In genomic region chr2:219521066-219521880, GRCh38 we compare ENCODE assay signal across 8 cellular contexts. TPM values are rescaled to one million over a fixed set of nuclear protein-coding genes. Genes with fewer than 3 reads are reported as not detected.
DNase-seq lines count a peak whose midpoint lies in the region; ATAC-seq and TF ChIP-seq lines count a peak whose summit lies in the region.

No MANE protein-coding gene starts in this region.

- no peaks in the 10 kb centered on the region for H3K36me3 Mint-ChIP-seq in activated CD4-positive, alpha-beta T cell treated with anti-CD3 and anti-CD28 coated beads, Interleukin-2, amount 10 ng/mL, durations not matched to agents 7 days and 5 days (ENCODE audit: low read depth)

- ATAC-seq in HG03159 (IDR thresholded peaks at IDR 0.05; ENCODE audit: unreplicated experiment): no peak

- no peaks in the 10 kb centered on the region for H3K27me3 ChIP-seq in WERI-Rb-1 (ENCODE audit: insufficient read depth, low read depth, severe bottlenecking)
- H3K27me3 ChIP-seq in hepatocyte: peaks cover 60% of the 10 kb centered on the region
- peaks cover 0 to 76% of the 10 kb centered on the region in 2 donors for H3K27me3 ChIP-seq in tibial nerve

- DNase-seq in Daoy (ENCODE audit: low read depth) (peak; percentile 59), WERI-Rb-1 (peak; percentile 98), hepatocyte (ENCODE audit: low spot score) (peak; percentile 76), tibial nerve (ENCODE audit: low spot score in 2 of 2) (no peak)
- DNase-seq in central memory CD4-positive, alpha-beta T cell: no peak
- no peak for DNase-seq in activated CD4-positive, alpha-beta T cell treated with anti-CD3 and anti-CD28 coated beads, Interleukin-2, amount 10 ng/mL, durations not matched to agents 7 days and 5 days

- H3K4me2 ChIP-seq in hepatocyte: peak overlapping the region; percentile 13

- TF ChIP-seq CTCF in WERI-Rb-1 (IDR thresholded peaks at IDR 0.05; ENCODE audit: low read depth, low read length): peak; percentile 81
- TF ChIP-seq CTCF in hepatocyte (IDR thresholded peaks at IDR 0.05; ENCODE audit: poor library complexity): peak; percentile 74
- TF ChIP-seq CTCF in tibial nerve (IDR thresholded peaks at IDR 0.05): peak; percentile 5 to 46 (median 28)

- H4K20me1 ChIP-seq in hepatocyte (ENCODE audit: insufficient read depth, poor library complexity, severe bottlenecking): no peaks in the 10 kb centered on the region

- TF ChIP-seq EP300 in Ishikawa (IDR thresholded peaks at IDR 0.05; ENCODE audit: borderline replicate concordance) (no peak), tibial nerve (IDR thresholded peaks at IDR 0.05) (no peak)

- WGBS in hepatocyte (ENCODE audit: low lambda C conversion rate, missing lambda C conversion rate): 11% methylated on average over 11 of the region's 14 CpGs
- WGBS in tibial nerve, 2 donors: 22 to 25% methylated on average over 14 of the region's 14 CpGs

- peaks cover 76% of the 10 kb centered on the region for H3K27me3 Mint-ChIP-seq in activated CD4-positive, alpha-beta T cell treated with anti-CD3 and anti-CD28 coated beads, Interleukin-2, amount 10 ng/mL, durations not matched to agents 7 days and 5 days

- no peaks in the 10 kb centered on the region for H3K9me2 ChIP-seq in hepatocyte (replicated peaks; ENCODE audit: insufficient read depth)

- CTCF ChIA-PET in activated CD4-positive, alpha-beta T cell treated with anti-CD3 and anti-CD28 coated beads, Interleukin-2, amount 10 ng/mL, durations not matched to agents 7 days and 5 days (lab: Charles Lee): interaction anchor here (1.0 to 2.3 kb wide), 4 partner anchors 9 to 26 kb away, joined by 3 to 8 read pairs (median 6); a partner anchor contains a TSS

- no peaks in the 10 kb centered on the region for H3K9me3 Mint-ChIP-seq in activated CD4-positive, alpha-beta T cell treated with anti-CD3 and anti-CD28 coated beads, Interleukin-2, amount 10 ng/mL, durations not matched to agents 7 days and 5 days

- H3K27ac ChIP-seq in WERI-Rb-1 (peak overlapping the region; percentile 98), hepatocyte (no peak overlapping the region), tibial nerve (no peak overlapping the region)

- H3K36me3 ChIP-seq in WERI-Rb-1 (no peaks in the 10 kb centered on the region; the same call in none of the 2 replicates), hepatocyte (replicated peaks; ENCODE audit: insufficient read depth, low read depth) (no peaks in the 10 kb centered on the region), tibial nerve (no peaks in the 10 kb centered on the region)

- POLR2A ChIA-PET in activated CD4-positive, alpha-beta T cell treated with anti-CD3 and anti-CD28 coated beads, Interleukin-2, amount 10 ng/mL, durations not matched to agents 7 days and 5 days (lab: Charles Lee): no interaction called here

- H3K9me3 ChIP-seq in WERI-Rb-1 (ENCODE audit: severe bottlenecking) (no peaks in the 10 kb centered on the region), hepatocyte (ENCODE audit: low read depth) (no peaks in the 10 kb centered on the region), tibial nerve (no peaks in the 10 kb centered on the region)

- TF ChIP-seq RAD21 in Ishikawa (IDR thresholded peaks at IDR 0.05; ENCODE audit: low read depth): peak; percentile 59

- H2AFZ ChIP-seq in hepatocyte: no peak overlapping the region

- H3K4me1 ChIP-seq in hepatocyte (ENCODE audit: insufficient read depth) (peaks cover 26% of the 10 kb centered on the region), tibial nerve (peaks cover 0 to 40% (median 11%) of the 10 kb centered on the region in 4 donors)

- no peaks in the 10 kb centered on the region for H3K79me2 ChIP-seq in hepatocyte

- no peak overlapping the region for H3K4me3 Mint-ChIP-seq in activated CD4-positive, alpha-beta T cell treated with anti-CD3 and anti-CD28 coated beads, Interleukin-2, amount 10 ng/mL, durations not matched to agents 7 days and 5 days

- H3K27ac Mint-ChIP-seq in activated CD4-positive, alpha-beta T cell treated with anti-CD3 and anti-CD28 coated beads, Interleukin-2, amount 10 ng/mL, durations not matched to agents 7 days and 5 days: no peak overlapping the region

- peak overlapping the region; percentile 41 for H3K4me3 ChIP-seq in WERI-Rb-1 (ENCODE audit: low read depth, low read length)
- H3K4me3 ChIP-seq in hepatocyte: no peak overlapping the region
- H3K4me3 ChIP-seq in tibial nerve: no peak overlapping the region

- peaks cover 3% of the 10 kb centered on the region for H3K4me1 Mint-ChIP-seq in activated CD4-positive, alpha-beta T cell treated with anti-CD3 and anti-CD28 coated beads, Interleukin-2, amount 10 ng/mL, durations not matched to agents 7 days and 5 days

- TF ChIP-seq POLR2A in tibial nerve (IDR thresholded peaks at IDR 0.05): no peak

TF ChIP-seq in Ishikawa, 13 proteins besides CTCF, POLR2A, EP300 and RAD21:
- TF ChIP-seq TAF1 (IDR thresholded peaks at IDR 0.05; ENCODE audit: low read depth): no peak
- 0 out of 2 replicates have a peak, but pooled peaks have one; percentile 25 for TF ChIP-seq MAX (IDR thresholded peaks at IDR 0.05)
- TF ChIP-seq EGR1 (IDR thresholded peaks at IDR 0.05): no peak
- TF ChIP-seq ZBTB7A (IDR thresholded peaks at IDR 0.05; ENCODE audit: low read depth): peak; percentile 82
- TF ChIP-seq TEAD4 (IDR thresholded peaks at IDR 0.05): 0 out of 2 replicates have a peak, but pooled peaks have one; percentile 16

RNA-seq across cellular contexts. Expression of gene ASIC4, which starts 7.0 kb away (rescaled TPM):
- total RNA-seq in Daoy (2014; rRNA removed; shearing (Covaris generic)): 0.42 TPM in 1 of 2 replicates, not detected in the other
- total RNA-seq in hepatocyte: not detected in 2 replicates
- polyA plus RNA-seq in hepatocyte: 0.07 TPM in 1 of 2 replicates, not detected in the other
- total RNA-seq in tibial nerve: 1 to 10 TPM in 1 of 4 donors, under 1 TPM in 1, not detected in 2; 0.42 to 3.0 TPM
- total RNA-seq in activated CD4-positive, alpha-beta T cell treated with anti-CD3 and anti-CD28 coated beads, Interleukin-2, amount 10 ng/mL, durations not matched to agents 7 days and 5 days: not detected

RNA-seq across cellular contexts. Expression of gene CHPF, which starts 22.3 kb away (rescaled TPM):
- total RNA-seq in Daoy (2014; rRNA removed; shearing (Covaris generic)): 51.1 and 69.0 TPM in 2 replicates
- total RNA-seq in hepatocyte (180 and 193 TPM in 2 replicates), tibial nerve (10 to 100 TPM; 51.3 to 91.2 (median 62.9) TPM)
- 315 and 361 TPM in 2 replicates for polyA plus RNA-seq in hepatocyte
- total RNA-seq in activated CD4-positive, alpha-beta T cell treated with anti-CD3 and anti-CD28 coated beads, Interleukin-2, amount 10 ng/mL, durations not matched to agents 7 days and 5 days: 1 to 10 TPM; 6.4 to 7.8 TPM

RNA-seq across cellular contexts. Expression of gene TMEM198, which starts 22.6 kb away (rescaled TPM):
- 2.4 and 2.5 TPM in 2 replicates for total RNA-seq in Daoy (2014; rRNA removed; shearing (Covaris generic))
- total RNA-seq in hepatocyte (7.3 and 8.0 TPM in 2 replicates), tibial nerve (1 to 10 TPM; 1.6 to 2.4 (median 1.9) TPM)
- 10.4 and 12.2 TPM in 2 replicates for polyA plus RNA-seq in hepatocyte
- total RNA-seq in activated CD4-positive, alpha-beta T cell treated with anti-CD3 and anti-CD28 coated beads, Interleukin-2, amount 10 ng/mL, durations not matched to agents 7 days and 5 days: under 1 TPM; 0.44 to 0.69 TPM

RNA-seq across cellular contexts. Expression of gene GMPPA, which starts 22.6 kb away (rescaled TPM):
- total RNA-seq in Daoy (2014; rRNA removed; shearing (Covaris generic)): 30.0 and 47.6 TPM in 2 replicates
- total RNA-seq in hepatocyte (51.3 and 76.5 TPM in 2 replicates), tibial nerve (10 to 100 TPM; 18.8 to 29.7 (median 27.8) TPM)
- 67.8 and 75.6 TPM in 2 replicates for polyA plus RNA-seq in hepatocyte
- total RNA-seq in activated CD4-positive, alpha-beta T cell treated with anti-CD3 and anti-CD28 coated beads, Interleukin-2, amount 10 ng/mL, durations not matched to agents 7 days and 5 days: 10 to 100 TPM; 34.5 to 40.5 TPM

RNA-seq across cellular contexts. Expression of gene OBSL1, which starts 50.1 kb away (rescaled TPM):
- total RNA-seq in Daoy (2014; rRNA removed; shearing (Covaris generic)): 45.3 and 58.2 TPM in 2 replicates
- total RNA-seq in hepatocyte (72.4 and 84.6 TPM in 2 replicates), tibial nerve (100 to 1,000 TPM in 2 of 4 donors, 10 to 100 TPM in 2; 85.0 to 135 (median 98.3) TPM)
- 61.0 and 73.7 TPM in 2 replicates for polyA plus RNA-seq in hepatocyte
- total RNA-seq in activated CD4-positive, alpha-beta T cell treated with anti-CD3 and anti-CD28 coated beads, Interleukin-2, amount 10 ng/mL, durations not matched to agents 7 days and 5 days: not detected

Comparison
In these comparisons a context has a peak if more than half of its experiments do, and no peak if none do; other contexts are left out.
1. DNase-seq: peak in Daoy (single experiment), WERI-Rb-1 (single experiment) and hepatocyte (single experiment); none in tibial nerve (0 of 2), central memory CD4-positive, alpha-beta T cell (single experiment) and activated CD4-positive, alpha-beta T cell treated with anti-CD3 and anti-CD28 coated beads, Interleukin-2, amount 10 ng/mL, durations not matched to agents 7 days and 5 days (single experiment).
2. CTCF ChIP-seq: peak in every context shown above with its lines; median percentile 81 in WERI-Rb-1; 74 in hepatocyte; 28 in tibial nerve.